In the genomic region with DNA sequence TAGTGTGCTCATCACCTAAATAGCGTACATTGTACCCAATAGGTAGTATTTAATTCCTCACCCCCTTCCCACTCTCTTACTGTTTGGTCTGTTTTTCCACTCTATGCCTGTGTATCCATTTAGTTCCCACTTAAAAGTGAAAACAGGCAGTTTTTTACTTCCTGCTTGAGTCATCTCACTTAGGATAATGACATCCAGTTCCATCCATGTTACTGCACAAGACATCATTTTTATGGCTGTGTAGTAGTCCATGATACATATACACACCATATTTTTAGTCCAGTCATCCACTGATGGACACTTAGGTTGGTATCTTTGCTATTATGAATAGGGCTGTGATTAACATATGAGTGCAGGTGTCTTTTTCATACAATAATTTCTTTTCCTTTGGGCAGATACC, we compare ENCODE assay signal across 1 cellular context.
TF ChIP-seq lines count a peak whose summit lies in the region.

No MANE protein-coding gene starts in this region.

TF ChIP-seq in HEK293, 187 proteins besides CTCF, POLR2A, EP300 and RAD21 (continued from another document):
- TF ChIP-seq ZXDB (tag by site-specific recombination; IDR thresholded peaks at IDR 0.05) (no peak), GLIS2 (tag by site-specific recombination; IDR thresholded peaks at IDR 0.05) (no peak), ZFP3 (tag by site-specific recombination; IDR thresholded peaks at IDR 0.05; ENCODE audit: low read depth) (no peak), ZNF146 (tag by site-specific recombination; IDR thresholded peaks at IDR 0.05) (peak; percentile 94)
- TF ChIP-seq, protein P1, sequence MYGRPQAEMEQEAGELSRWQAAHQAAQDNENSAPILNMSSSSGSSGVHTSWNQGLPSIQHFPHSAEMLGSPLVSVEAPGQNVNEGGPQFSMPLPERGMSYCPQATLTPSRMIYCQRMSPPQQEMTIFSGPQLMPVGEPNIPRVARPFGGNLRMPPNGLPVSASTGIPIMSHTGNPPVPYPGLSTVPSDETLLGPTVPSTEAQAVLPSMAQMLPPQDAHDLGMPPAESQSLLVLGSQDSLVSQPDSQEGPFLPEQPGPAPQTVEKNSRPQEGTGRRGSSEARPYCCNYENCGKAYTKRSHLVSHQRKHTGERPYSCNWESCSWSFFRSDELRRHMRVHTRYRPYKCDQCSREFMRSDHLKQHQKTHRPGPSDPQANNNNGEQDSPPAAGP (tag by site-specific recombination; IDR thresholded peaks at IDR 0.05): no peak
